8 cellular contexts compared by ENCODE assay signal in genomic region chr10:28241766-28242399, GRCh38.
DNase-seq lines count a peak whose midpoint lies in the region; ATAC-seq and TF ChIP-seq lines count a peak whose summit lies in the region.

No MANE protein-coding gene starts in this region.

- no peak overlapping the region for H3K4me3 ChIP-seq in WI38 (ENCODE audit: low read depth, low read length)
- no peak overlapping the region for H3K4me3 ChIP-seq in epithelial cell of proximal tubule (ENCODE audit: low read depth, low read length)

- ATAC-seq in GM21786 (IDR thresholded peaks at IDR 0.05; ENCODE audit: unreplicated experiment) = peak; percentile 47
- ATAC-seq in HG02884 (IDR thresholded peaks at IDR 0.05; ENCODE audit: unreplicated experiment) = no peak
- no peak for ATAC-seq in HG02571 (IDR thresholded peaks at IDR 0.05; ENCODE audit: unreplicated experiment)

- DNase-seq in EL = peak; percentile 73
- peak; percentile 10 for DNase-seq in NCI-H1105 (lab: John Stamatoyannopoulos, UW)
- no peak for DNase-seq in epithelial cell of proximal tubule (ENCODE audit: low read depth)
- peak; percentile 70 for DNase-seq in myocyte (ENCODE audit: low read depth)

- peak; percentile 68 for TF ChIP-seq CTCF in WI38 (IDR thresholded peaks at IDR 0.05; ENCODE audit: low read depth, low read length)
- TF ChIP-seq CTCF in epithelial cell of proximal tubule (conservative IDR thresholded peaks at IDR 0.05; ENCODE audit: low read depth, low read length) = peak; percentile 97
